ENCODE assay signal across 9 cellular contexts in the genomic region with DNA sequence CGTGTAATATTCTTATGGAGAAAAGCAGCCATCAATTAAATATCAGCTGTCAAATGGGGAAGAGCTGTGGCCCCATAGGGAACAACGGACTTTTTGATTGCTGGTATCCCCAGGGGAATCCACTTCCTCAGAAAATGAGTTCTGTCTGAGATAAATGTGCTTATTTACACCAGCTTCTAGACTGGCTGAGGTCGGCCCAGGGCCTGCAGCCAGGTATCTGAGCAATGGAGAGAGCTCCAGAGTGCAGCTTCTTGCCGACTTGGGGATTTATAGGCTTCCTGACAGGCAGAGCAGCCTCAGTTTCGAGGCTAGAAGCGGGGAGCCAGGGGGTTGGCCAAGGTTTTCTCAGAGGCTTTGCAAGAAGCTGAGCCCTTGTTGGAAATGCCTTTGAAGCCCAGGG.
DNase-seq lines count a peak whose midpoint lies in the region; ATAC-seq, FAIRE-seq and TF ChIP-seq lines count a peak whose summit lies in the region.
"Had no signal": no experiment of that assay in that cellular context is flagged by ENCODE, and none has a peak within 500 bp of the region (broad histone marks: within the 10 kb centered on the region; RNA-seq: fewer than 3 reads in every experiment).

No MANE protein-coding gene starts in this region.

- H3K4me2 ChIP-seq in Loucy (ENCODE audit: low read depth, low read length, poor library complexity, severe bottlenecking) (peak overlapping the region; percentile 38), HepG2 (ENCODE audit: low read depth, low read length) (peak overlapping the region; percentile 62; the same call in 1 of the 2 replicates)

- H2AFZ ChIP-seq in Loucy (ENCODE audit: low read length) (peak overlapping the region; percentile 41; the same call in 1 of the 2 replicates), HepG2 (ENCODE audit: low read length) (no peak overlapping the region)

- no peaks in the 10 kb centered on the region for H3F3A ChIP-seq in Loucy (ENCODE audit: low read depth)

- H3K36me3 ChIP-seq in Loucy (ENCODE audit: insufficient read depth, low read length) = no peaks in the 10 kb centered on the region
- no peaks in the 10 kb centered on the region for H3K36me3 ChIP-seq in ascending aorta
- no peaks in the 10 kb centered on the region for H3K36me3 ChIP-seq in HepG2 (replicated peaks in 1 of 2; ENCODE audit: control insufficient read depth in 1 of 2, insufficient read depth in 2 of 2, low read length in 2 of 2)
- no peaks in the 10 kb centered on the region for H3K36me3 ChIP-seq in stomach smooth muscle (ENCODE audit: control insufficient read depth in 2 of 2, insufficient read depth in 2 of 2, low read length in 2 of 2)

- POLR2A ChIA-PET in HepG2 (lab: Yijun Ruan, JAX) = no interaction called here

- intact Hi-C loops in ascending aorta (cut with DNase I) = no loop called here
- intact Hi-C loops in HepG2 (cut with micrococcal nuclease; ENCODE audit: unreplicated experiment) = no loop called here

- no peak for TF ChIP-seq POLR2A in HepG2 (IDR thresholded peaks at IDR 0.05; ENCODE audit: insufficient read depth in 1 of 2, low read depth in 2 of 2, low read length in 2 of 2)

- H4K20me1 ChIP-seq in Loucy (ENCODE audit: insufficient read depth, low read length, poor library complexity, severe bottlenecking) (no peaks in the 10 kb centered on the region), HepG2 (ENCODE audit: insufficient read depth, low read length) (no peaks in the 10 kb centered on the region)

- H3K4me1 ChIP-seq in Loucy (ENCODE audit: insufficient read depth, low read length, poor library complexity, severe bottlenecking) (peaks cover 9% of the 10 kb centered on the region), ascending aorta (peaks cover 46 to 56% of the 10 kb centered on the region in 2 donors), HepG2 (ENCODE audit: insufficient read depth, low read length) (peaks cover 59% of the 10 kb centered on the region), stomach smooth muscle (ENCODE audit: control insufficient read depth, insufficient read depth, low read length) (peaks cover 73% of the 10 kb centered on the region)

- in situ Hi-C loops in HepG2 (cut with HindIII; ENCODE audit: extremely low pct_ligation_motif_present, low pct_unique_long_range_greater_than_20kb) = no loop called here

- H3K27me3 ChIP-seq in Loucy (ENCODE audit: insufficient read depth, low read length, poor library complexity, severe bottlenecking) (no peaks in the 10 kb centered on the region), ascending aorta (no peaks in the 10 kb centered on the region), HepG2 (ENCODE audit: control insufficient read depth in 1 of 2, insufficient read depth in 2 of 2, low read length in 2 of 2) (peaks cover 3 to 63% of the 10 kb centered on the region in 2 experiments), stomach smooth muscle (ENCODE audit: control insufficient read depth in 1 of 2, insufficient read depth in 2 of 2, low read length in 2 of 2) (no peaks in the 10 kb centered on the region)

- BruUV-seq in HepG2 (replicated peaks; lab: Mats Ljungman, UMichigan) = no TSS peak

- H3K27ac ChIP-seq in ascending aorta = peak overlapping the region; percentile 89
- H3K27ac ChIP-seq in HepG2 (ENCODE audit: extremely low read length, insufficient read depth, low read length) = no peak overlapping the region
- H3K27ac ChIP-seq in stomach smooth muscle (ENCODE audit: low read length) = peak overlapping the region; percentile 96

- H3K79me2 ChIP-seq in Loucy (ENCODE audit: insufficient read depth, low read length) (no peaks in the 10 kb centered on the region), HepG2 (ENCODE audit: insufficient read depth, low read length) (no peaks in the 10 kb centered on the region)

- H3K9me2 ChIP-seq in Loucy (replicated peaks; ENCODE audit: low read depth, low read length) = no peaks in the 10 kb centered on the region

- CTCF ChIA-PET in HepG2 (lab: Yijun Ruan, JAX; ENCODE audit: low intra/inter-chr PET ratio, low total read pairs) = no interaction called here

- WGBS in HepG2 (ENCODE audit: low lambda C conversion rate) = 27% methylated on average over 6 of the region's 6 CpGs

- H3K9ac ChIP-seq in Loucy (ENCODE audit: low read depth, low read length, poor library complexity, severe bottlenecking) (peak overlapping the region; percentile 47), HepG2 (ENCODE audit: insufficient read depth, low read depth, low read length) (no peak overlapping the region), stomach smooth muscle (ENCODE audit: low read length in 2 of 2) (peak overlapping the region; percentile 36 to 56)

- FAIRE-seq in HepG2 (lab: Jason Lieb, UNC) = no peak

- ATAC-seq in HepG2 = no peak
- no peak for ATAC-seq in GM21786 (IDR thresholded peaks at IDR 0.05; ENCODE audit: unreplicated experiment)
- ATAC-seq: activated T-helper 17 cell treated with anti-CD3 and anti-CD28 coated beads, Interleukin-2, amount 50 U/mL, for 72 hours had no signal

- TF ChIP-seq CTCF in Loucy (conservative IDR thresholded peaks at IDR 0.05; ENCODE audit: low read length) (no peak), ascending aorta (IDR thresholded peaks at IDR 0.05) (no peak), HepG2 (CRISPR knock-in tag; IDR thresholded peaks at IDR 0.05) (no peak)

- DNase-seq in ascending aorta (ENCODE audit: low spot score in 2 of 2) (no peak), HepG2 (ENCODE audit: low spot score) (no peak), cerebellar nuclear complex (lab: John Stamatoyannopoulos, UW) (no peak), GDM1 (lab: John Stamatoyannopoulos, UW) (no peak)
- DNase-seq: effector memory CD4-positive, alpha-beta T cell had no signal

- H3K9me3 ChIP-seq in Loucy (ENCODE audit: insufficient read depth, low read depth, low read length) (no peaks in the 10 kb centered on the region), ascending aorta (no peaks in the 10 kb centered on the region), HepG2 (ENCODE audit: low read length) (no peaks in the 10 kb centered on the region), stomach smooth muscle (ENCODE audit: control insufficient read depth in 2 of 2, low read length in 2 of 2) (no peaks in the 10 kb centered on the region)

- no peak overlapping the region for H3K4me3 ChIP-seq in Loucy (ENCODE audit: low read length, poor library complexity, severe bottlenecking)
- H3K4me3 ChIP-seq in ascending aorta = no peak overlapping the region
- H3K4me3 ChIP-seq in HepG2 (replicated peaks in 1 of 3; ENCODE audit: insufficient read depth in 1 of 3, low read depth in 2 of 3, low read length in 3 of 3) = no peak overlapping the region
- peak overlapping the region; percentile 11 to 35 for H3K4me3 ChIP-seq in stomach smooth muscle (ENCODE audit: low read length in 2 of 2)

- no peak for TF ChIP-seq RAD21 in HepG2 (CRISPR knock-in tag; IDR thresholded peaks at IDR 0.05)

- TF ChIP-seq EP300 in HepG2 (IDR thresholded peaks at IDR 0.05; ENCODE audit: low read depth in 2 of 2, low read length in 2 of 2) = no peak
- TF ChIP-seq EP300 in HepG2 (CRISPR knock-in tag; IDR thresholded peaks at IDR 0.05; ENCODE audit: borderline replicate concordance) = no peak

TF ChIP-seq in HepG2, 621 proteins besides CTCF, POLR2A, EP300 and RAD21 (continues in another document):
- no peak for TF ChIP-seq ZNF44 (CRISPR knock-in tag; IDR thresholded peaks at IDR 0.05)
- no peak for TF ChIP-seq SMARCC2 (IDR thresholded peaks at IDR 0.05)
- no peak for TF ChIP-seq JUN (CRISPR knock-in tag; IDR thresholded peaks at IDR 0.05)
- no peak for TF ChIP-seq ZNF446 (CRISPR knock-in tag; IDR thresholded peaks at IDR 0.05)
- TF ChIP-seq GMEB2 (CRISPR knock-in tag; IDR thresholded peaks at IDR 0.05; ENCODE audit: low read depth) = no peak
- TF ChIP-seq ZFX (CRISPR knock-in tag; IDR thresholded peaks at IDR 0.05; ENCODE audit: low read depth) = no peak
- no peak for TF ChIP-seq RFX5 (IDR thresholded peaks at IDR 0.05; ENCODE audit: low read depth, low read length)
- TF ChIP-seq, protein P1, sequence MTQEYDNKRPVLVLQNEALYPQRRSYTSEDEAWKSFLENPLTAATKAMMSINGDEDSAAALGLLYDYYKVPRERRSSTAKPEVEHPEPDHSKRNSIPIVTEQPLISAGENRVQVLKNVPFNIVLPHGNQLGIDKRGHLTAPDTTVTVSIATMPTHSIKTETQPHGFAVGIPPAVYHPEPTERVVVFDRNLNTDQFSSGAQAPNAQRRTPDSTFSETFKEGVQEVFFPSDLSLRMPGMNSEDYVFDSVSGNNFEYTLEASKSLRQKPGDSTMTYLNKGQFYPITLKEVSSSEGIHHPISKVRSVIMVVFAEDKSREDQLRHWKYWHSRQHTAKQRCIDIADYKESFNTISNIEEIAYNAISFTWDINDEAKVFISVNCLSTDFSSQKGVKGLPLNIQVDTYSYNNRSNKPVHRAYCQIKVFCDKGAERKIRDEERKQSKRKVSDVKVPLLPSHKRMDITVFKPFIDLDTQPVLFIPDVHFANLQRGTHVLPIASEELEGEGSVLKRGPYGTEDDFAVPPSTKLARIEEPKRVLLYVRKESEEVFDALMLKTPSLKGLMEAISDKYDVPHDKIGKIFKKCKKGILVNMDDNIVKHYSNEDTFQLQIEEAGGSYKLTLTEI (CRISPR knock-in tag; conservative IDR thresholded peaks at IDR 0.05) = no peak
- no peak for TF ChIP-seq KLF13 (CRISPR knock-in tag; IDR thresholded peaks at IDR 0.05)
- TF ChIP-seq SP1 (IDR thresholded peaks at IDR 0.05) = no peak
- TF ChIP-seq SP1 (CRISPR knock-in tag; IDR thresholded peaks at IDR 0.05) = no peak
- TF ChIP-seq, protein P2, sequence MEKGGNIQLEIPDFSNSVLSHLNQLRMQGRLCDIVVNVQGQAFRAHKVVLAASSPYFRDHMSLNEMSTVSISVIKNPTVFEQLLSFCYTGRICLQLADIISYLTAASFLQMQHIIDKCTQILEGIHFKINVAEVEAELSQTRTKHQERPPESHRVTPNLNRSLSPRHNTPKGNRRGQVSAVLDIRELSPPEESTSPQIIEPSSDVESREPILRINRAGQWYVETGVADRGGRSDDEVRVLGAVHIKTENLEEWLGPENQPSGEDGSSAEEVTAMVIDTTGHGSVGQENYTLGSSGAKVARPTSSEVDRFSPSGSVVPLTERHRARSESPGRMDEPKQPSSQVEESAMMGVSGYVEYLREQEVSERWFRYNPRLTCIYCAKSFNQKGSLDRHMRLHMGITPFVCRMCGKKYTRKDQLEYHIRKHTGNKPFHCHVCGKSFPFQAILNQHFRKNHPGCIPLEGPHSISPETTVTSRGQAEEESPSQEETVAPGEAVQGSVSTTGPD (CRISPR knock-in tag; IDR thresholded peaks at IDR 0.05) = no peak

Comparison
In these comparisons a context has a peak if more than half of its experiments do, and no peak if none do; other contexts are left out.
1. H3K4me3 ChIP-seq: peak in stomach smooth muscle (2 of 2); none in Loucy (single experiment), ascending aorta (0 of 2) and HepG2 (0 of 3).